19 cellular contexts compared by ENCODE assay signal in the genomic region with DNA sequence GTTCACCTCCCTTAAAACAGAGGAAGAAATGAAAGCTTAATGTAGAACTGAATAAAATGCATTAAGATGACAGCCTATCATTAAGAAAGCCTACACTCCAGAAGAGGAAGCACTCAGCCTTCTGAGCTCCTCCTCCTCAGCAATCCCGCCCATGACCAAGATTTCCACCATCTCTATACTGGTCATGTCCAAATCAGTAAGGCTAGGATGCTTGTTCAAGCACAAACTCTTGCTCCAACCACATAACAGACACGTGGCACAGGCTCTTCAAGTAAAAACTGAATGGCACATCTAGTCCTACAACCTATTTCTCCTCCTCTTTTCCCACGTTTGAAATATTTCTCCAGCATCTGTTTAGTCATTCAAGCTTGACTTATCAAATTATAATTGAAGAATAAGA.
DNase-seq lines count a peak whose midpoint lies in the region; ATAC-seq, FAIRE-seq and TF ChIP-seq lines count a peak whose summit lies in the region.
"Had no signal": no experiment of that assay in that cellular context is flagged by ENCODE, and none has a peak within 500 bp of the region (broad histone marks: within the 10 kb centered on the region; RNA-seq: fewer than 3 reads in every experiment).

No MANE protein-coding gene starts in this region.

- no peaks in the 10 kb centered on the region for H3K27me3 ChIP-seq in upper lobe of right lung
- H3K27me3 ChIP-seq: BE2C had no signal

- no peak overlapping the region for H3K4me3 ChIP-seq in NB4 (ENCODE audit: low read depth, low read length)
- no peak overlapping the region for H3K4me3 ChIP-seq in upper lobe of right lung
- H3K4me3 ChIP-seq: GM23338, K562 had no signal

- DNase-seq in H54 (ENCODE audit: insufficient read length, low spot score) (no peak), NB4 (ENCODE audit: low read depth) (peak; percentile 68), left colon (no peak), upper lobe of right lung (no peak), HT-29 (ENCODE audit: low spot score) (no peak)
- DNase-seq: ACHN; BE2C; C1 segment of cervical spinal cord; CD4-positive, CD25-positive, alpha-beta regulatory T cell; DMS153; DMS79; GDM1; H9 had no signal

- H3K4me1 ChIP-seq in upper lobe of right lung, result no peaks in the 10 kb centered on the region
- H3K4me1 ChIP-seq: BE2C had no signal

- peak; percentile 23 for ATAC-seq in left colon
- peak; percentile 51 for ATAC-seq in upper lobe of right lung
- ATAC-seq in HG02642 (IDR thresholded peaks at IDR 0.05; ENCODE audit: poor library complexity, unreplicated experiment), result no peak
- no peak for ATAC-seq in GM18870 (IDR thresholded peaks at IDR 0.05; ENCODE audit: unreplicated experiment)
- ATAC-seq: GM23338, K562 had no signal

- no peaks in the 10 kb centered on the region for H3K9me3 ChIP-seq in upper lobe of right lung
- H3K9me3 ChIP-seq: BE2C had no signal

- H3K27ac ChIP-seq in upper lobe of right lung, result no peak overlapping the region

- no peak for TF ChIP-seq CTCF in NB4 (IDR thresholded peaks at IDR 0.05; ENCODE audit: low read depth, low read length)
- TF ChIP-seq CTCF in upper lobe of right lung (IDR thresholded peaks at IDR 0.05), result no peak

- peaks cover 5% of the 10 kb centered on the region for H3K36me3 ChIP-seq in upper lobe of right lung
- H3K36me3 ChIP-seq: BE2C had no signal

- intact Hi-C loops in left colon (cut with DNase I, micrococcal nuclease) (no loop called here), upper lobe of right lung (cut with DNase I) (no loop called here)

- FAIRE-seq in H54 (lab: Jason Lieb, UNC), result peak; percentile 33
- FAIRE-seq: GM12892, GM18507, K562 had no signal

- no peak for TF ChIP-seq POLR2A in H54 (IDR thresholded peaks at IDR 0.05; ENCODE audit: low read depth, low read length)
- TF ChIP-seq POLR2A in NB4 (IDR thresholded peaks at IDR 0.05; ENCODE audit: extremely low read depth, insufficient read length), result no peak

Comparison
In these comparisons a context has a peak if more than half of its experiments do, and no peak if none do; other contexts are left out.
1. ATAC-seq: peak in left colon (single experiment) and upper lobe of right lung (single experiment); none in HG02642 (single experiment) and GM18870 (single experiment).